In genomic region chr11:131962818-131963217, GRCh38 we compare ENCODE assay signal across 24 cellular contexts.
"Had no signal": no experiment of that assay in that cellular context is flagged by ENCODE, and none has a peak within 500 bp of the region (broad histone marks: within the 10 kb centered on the region; RNA-seq: fewer than 3 reads in every experiment).

No MANE protein-coding gene starts in this region.

- H3K4me3 Mint-ChIP-seq: dendritic cell treated with granulocyte-macrophage colony-stimulating factor and Interleukin-4, amounts not matched to agents 40 ng/mL and 50 ng/mL, for 4 days; effector memory CD8-positive, alpha-beta T cell; endodermal cell had no signal

- DNase-seq: colonic mucosa; cortex of kidney; dermis blood vessel endothelial cell; dorsolateral prefrontal cortex; effector CD4-positive, alpha-beta T cell; effector CD8-positive, alpha-beta T cell; effector memory CD4-positive, alpha-beta T cell; effector memory CD8-positive, alpha-beta T cell; endodermal cell; erythroblast; esophagus squamous epithelium; foreskin fibroblast; foreskin keratinocyte; foreskin melanocyte; gastrocnemius medialis; glutamatergic neuron; heart left ventricle; heart right ventricle had no signal

- H3K4me3 ChIP-seq: colonic mucosa, coronary artery, dorsolateral prefrontal cortex, esophagus muscularis mucosa, esophagus squamous epithelium, gastrocnemius medialis, gastroesophageal sphincter, heart left ventricle, heart right ventricle had no signal

- H3K27ac Mint-ChIP-seq: dendritic cell treated with granulocyte-macrophage colony-stimulating factor and Interleukin-4, amounts not matched to agents 40 ng/mL and 50 ng/mL, for 4 days; effector memory CD8-positive, alpha-beta T cell; endodermal cell had no signal

- H3K4me1 ChIP-seq: colonic mucosa, esophagus muscularis mucosa, esophagus squamous epithelium, foreskin keratinocyte, gastrocnemius medialis, gastroesophageal sphincter, heart left ventricle, heart right ventricle had no signal

- H3K27me3 Mint-ChIP-seq: effector memory CD8-positive, alpha-beta T cell had no signal

- H3K9me3 ChIP-seq: colonic mucosa, esophagus muscularis mucosa, esophagus squamous epithelium, gastrocnemius medialis, gastroesophageal sphincter, heart left ventricle, heart right ventricle had no signal

- H3K27me3 ChIP-seq: colonic mucosa, dorsolateral prefrontal cortex, esophagus muscularis mucosa, esophagus squamous epithelium, foreskin keratinocyte, gastrocnemius medialis, gastroesophageal sphincter, heart left ventricle, heart right ventricle had no signal

- H3K9me3 Mint-ChIP-seq: dendritic cell treated with granulocyte-macrophage colony-stimulating factor and Interleukin-4, amounts not matched to agents 40 ng/mL and 50 ng/mL, for 4 days; endodermal cell had no signal

- ATAC-seq: effector memory CD8-positive, alpha-beta T cell; esophagus mucosa; foreskin keratinocyte; gastrocnemius medialis; gastroesophageal sphincter; heart left ventricle; heart right ventricle had no signal

- H3K27ac ChIP-seq: colonic mucosa, coronary artery, dorsolateral prefrontal cortex, epithelial cell of prostate, esophagus muscularis mucosa, esophagus squamous epithelium, foreskin keratinocyte, gastrocnemius medialis, gastroesophageal sphincter, heart left ventricle, heart right ventricle had no signal

- H3K36me3 ChIP-seq: colonic mucosa, esophagus muscularis mucosa, esophagus squamous epithelium, gastrocnemius medialis, gastroesophageal sphincter, heart left ventricle, heart right ventricle had no signal
